ENCODE assay signal across 11 cellular contexts in the genomic region with DNA sequence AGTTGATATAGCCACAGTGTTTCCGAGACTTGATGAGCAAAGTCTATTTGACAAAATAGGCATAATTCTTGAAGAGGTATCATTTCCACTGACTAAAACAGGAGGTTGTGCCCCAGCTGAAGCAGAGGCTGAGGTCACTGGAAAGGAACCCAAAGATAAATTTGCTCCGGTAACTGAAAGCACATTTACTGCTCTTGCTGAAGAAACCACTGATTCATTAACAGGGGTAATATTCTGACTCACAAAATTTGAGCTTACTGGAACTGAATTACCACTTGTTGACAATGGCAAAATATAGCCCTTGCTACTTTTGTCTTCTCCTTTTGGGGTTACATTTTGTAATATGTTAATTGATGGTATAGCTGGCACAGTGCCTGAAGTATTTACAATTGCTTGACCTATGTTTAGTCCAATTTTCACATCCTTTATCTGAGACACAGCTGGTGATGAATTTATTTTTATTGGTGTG. TPM values are rescaled to one million over a fixed set of nuclear protein-coding genes. Genes with fewer than 3 reads are reported as not detected.
DNase-seq lines count a peak whose midpoint lies in the region; ATAC-seq and TF ChIP-seq lines count a peak whose summit lies in the region.
"Had no signal": no experiment of that assay in that cellular context is flagged by ENCODE, and none has a peak within 500 bp of the region (broad histone marks: within the 10 kb centered on the region; RNA-seq: fewer than 3 reads in every experiment).

No MANE protein-coding gene starts in this region.

- DNase-seq in DMS 273 (lab: John Stamatoyannopoulos, UW; ENCODE audit: unreplicated experiment) (peak; percentile 1), DMS 273 treated with DMSO at 0.1 percent for 48 hours (lab: John Stamatoyannopoulos, UW) (no peak), foreskin fibroblast (peak; percentile 12 to 64), mammary epithelial cell (no peak), LoVo (ENCODE audit: low spot score) (no peak), right cardiac atrium (no peak)
- DNase-seq: SK-N-SH had no signal

- H2AFZ ChIP-seq in mammary epithelial cell (ENCODE audit: low read depth, low read length) = no peak overlapping the region

- CTCF ChIA-PET in mammary epithelial cell (lab: Charles Lee; ENCODE audit: low non-redundant PET) = no interaction called here

- ATAC-seq in GM21390 (IDR thresholded peaks at IDR 0.05; ENCODE audit: unreplicated experiment) = peak; percentile 84
- ATAC-seq in HG03139 (IDR thresholded peaks at IDR 0.05; ENCODE audit: unreplicated experiment) = peak; percentile 66
- ATAC-seq in right cardiac atrium = no peak

- H3K4me1 ChIP-seq in mammary epithelial cell (ENCODE audit: insufficient read depth, low read length) (no peaks in the 10 kb centered on the region), right cardiac atrium (ENCODE audit: control insufficient read depth, insufficient read depth, low read length) (no peaks in the 10 kb centered on the region)

- H3K36me3 ChIP-seq in mammary epithelial cell (ENCODE audit: insufficient read depth, low read length) = peaks cover 11% of the 10 kb centered on the region

- H3K79me2 ChIP-seq in mammary epithelial cell (ENCODE audit: insufficient read depth, low read length) = no peaks in the 10 kb centered on the region

- H3K4me3 ChIP-seq in foreskin fibroblast (ENCODE audit: low read depth in 1 of 2, low read length in 2 of 2) (no peak overlapping the region), mammary epithelial cell (replicated peaks in 1 of 3; ENCODE audit: insufficient read depth in 1 of 3, low read depth in 2 of 3, low read length in 3 of 3) (no peak overlapping the region), right cardiac atrium (ENCODE audit: low read length) (no peak overlapping the region)

- in situ Hi-C loops in mammary epithelial cell (cut with MboI; ENCODE audit: low sequenced_read_pairs in 2 of 2) = no loop called here

- no peaks in the 10 kb centered on the region for H3K27me3 ChIP-seq in mammary epithelial cell (ENCODE audit: insufficient read depth, low read length)
- no peaks in the 10 kb centered on the region for H3K27me3 ChIP-seq in right cardiac atrium (ENCODE audit: control insufficient read depth, insufficient read depth)

- 96% methylated on average over 2 of the region's 2 CpGs for WGBS in mammary epithelial cell (ENCODE audit: low coverage, missing lambda C conversion rate)
- 97% methylated on average over 2 of the region's 2 CpGs for WGBS in right cardiac atrium

- intact Hi-C loops in mammary epithelial cell (cut with micrococcal nuclease) (no loop called here), right cardiac atrium (cut with DNase I) (no loop called here)

- H3K4me2 ChIP-seq in mammary epithelial cell (ENCODE audit: insufficient read depth, low read depth, low read length) = no peak overlapping the region
- H3K4me2 ChIP-seq: SK-N-SH had no signal

- TF ChIP-seq CTCF in foreskin fibroblast (IDR thresholded peaks at IDR 0.05; ENCODE audit: low read depth, low read length) (no peak), mammary epithelial cell (conservative IDR thresholded peaks at IDR 0.05 in 1 of 2, IDR thresholded peaks at IDR 0.05 in 1 of 2; ENCODE audit: extremely low read depth in 1 of 2, insufficient read depth in 1 of 2, low read depth in 1 of 2, low read length in 2 of 2) (no peak)

- no peak overlapping the region for H3K9ac ChIP-seq in mammary epithelial cell (ENCODE audit: insufficient read depth, low read length)
- H3K9ac ChIP-seq: SK-N-SH had no signal

- no peaks in the 10 kb centered on the region for H4K20me1 ChIP-seq in mammary epithelial cell (ENCODE audit: insufficient read depth, low read length)

- H3K9me3 ChIP-seq in mammary epithelial cell (replicated peaks; ENCODE audit: insufficient read depth, low read length) (no peaks in the 10 kb centered on the region), right cardiac atrium (ENCODE audit: control insufficient read depth, low read length) (no peaks in the 10 kb centered on the region)
- H3K9me3 ChIP-seq: SK-N-SH had no signal

- no TSS peak for BruUV-seq in mammary epithelial cell (replicated peaks; lab: Mats Ljungman, UMichigan)

- dilution Hi-C loops in mammary epithelial cell (cut with HindIII; ENCODE audit: low sequenced_read_pairs) = no loop called here

- H3K27ac ChIP-seq in mammary epithelial cell (ENCODE audit: insufficient read depth, low read depth, low read length) (no peak overlapping the region), right cardiac atrium (ENCODE audit: low read length) (no peak overlapping the region)
- H3K27ac ChIP-seq: 22Rv1 had no signal

RNA-seq across cellular contexts. Expression of a gene that starts 30.2 kb away (rescaled TPM):
- total RNA-seq in mammary epithelial cell = not detected
- not detected for polyA plus RNA-seq in mammary epithelial cell
- polyA minus RNA-seq in mammary epithelial cell = not detected
- total RNA-seq in right cardiac atrium = not detected
- not detected for polyA plus RNA-seq in right cardiac atrium
- total RNA-seq: fibroblast of villous mesenchyme had no signal
- polyA plus RNA-seq: SK-N-SH had no signal

Comparison
In these comparisons a context has a peak if more than half of its experiments do, and no peak if none do; other contexts are left out.
1. DNase-seq: peak in DMS 273 (single experiment) and foreskin fibroblast (2 of 2); none in DMS 273 treated with DMSO at 0.1 percent for 48 hours (single experiment), mammary epithelial cell (single experiment), LoVo (single experiment) and right cardiac atrium (0 of 3).
2. ATAC-seq: peak in GM21390 (single experiment) and HG03139 (single experiment); none in right cardiac atrium (0 of 2).